10 cellular contexts compared by ENCODE assay signal in the genomic region with DNA sequence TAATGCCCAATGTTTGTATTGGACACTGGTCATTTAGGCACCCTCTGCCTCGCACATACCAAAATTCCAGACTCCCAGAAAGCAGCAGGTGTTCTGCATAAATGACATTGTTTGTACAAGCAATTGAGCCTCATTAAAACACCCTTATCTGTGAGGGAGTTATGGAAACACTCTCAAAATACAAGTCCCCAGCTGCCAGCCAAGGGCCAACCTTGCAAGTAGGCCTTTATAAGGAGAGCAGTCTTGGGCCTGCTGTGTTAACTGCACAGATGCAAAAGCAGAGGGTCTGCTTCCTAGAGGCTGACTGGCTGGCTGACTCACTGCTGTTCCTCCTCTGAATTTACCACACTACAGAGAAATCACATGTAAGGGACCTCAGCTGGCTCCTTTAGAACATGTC.
A peak's percentile ranks its signal among the peaks of the same experiment; 100 is the strongest.
DNase-seq lines count a peak whose midpoint lies in the region; ATAC-seq and TF ChIP-seq lines count a peak whose summit lies in the region.
"Had no signal": no experiment of that assay in that cellular context is flagged by ENCODE, and none has a peak within 500 bp of the region (broad histone marks: within the 10 kb centered on the region; RNA-seq: fewer than 3 reads in every experiment).

No MANE protein-coding gene starts in this region.

- H3K4me3 ChIP-seq in PC-9 = no peak overlapping the region
- H3K4me3 ChIP-seq: skin epidermis had no signal

- H3K9me3 ChIP-seq in PC-9 (ENCODE audit: insufficient read depth, low read depth) = no peaks in the 10 kb centered on the region

- peaks cover 3% of the 10 kb centered on the region for H3K9me3 Mint-ChIP-seq in nephron

- H3F3A ChIP-seq in PC-9 (ENCODE audit: insufficient read depth, low read depth) = no peaks in the 10 kb centered on the region

- no peak for ATAC-seq in GM21515 (IDR thresholded peaks at IDR 0.05; ENCODE audit: unreplicated experiment)
- ATAC-seq: esophagus mucosa had no signal

- no peaks in the 10 kb centered on the region for H3K79me2 ChIP-seq in PC-9 (ENCODE audit: low read depth)

- intact Hi-C loops in PC-9 (cut with micrococcal nuclease; ENCODE audit: unreplicated experiment) = no loop called here

- POLR2A ChIA-PET in PC-9 (lab: Charles Lee; ENCODE audit: unreplicated experiment) = no interaction called here

- H2AFZ ChIP-seq in PC-9 = no peak overlapping the region

- H3K27ac ChIP-seq in PC-9 = no peak overlapping the region
- H3K27ac ChIP-seq: skin epidermis had no signal

- H3K27me3 ChIP-seq in PC-9 (ENCODE audit: insufficient read depth, low read depth) = no peaks in the 10 kb centered on the region

- H3K36me3 Mint-ChIP-seq in nephron (ENCODE audit: low read depth) = no peaks in the 10 kb centered on the region

- no peak overlapping the region for H3K4me2 ChIP-seq in PC-9

- no peaks in the 10 kb centered on the region for H3K9me2 ChIP-seq in PC-9 (ENCODE audit: insufficient read depth)

- H3K27me3 Mint-ChIP-seq in nephron (ENCODE audit: low read depth) = no peaks in the 10 kb centered on the region

- H3K4me3 Mint-ChIP-seq in nephron = no peak overlapping the region

- BruUV-seq in PC-9 (replicated peaks; lab: Mats Ljungman, UMichigan) = no TSS peak

- H3K27ac Mint-ChIP-seq in nephron = peak overlapping the region; percentile 15 to 96 (median 95)

- H3K4me1 Mint-ChIP-seq in nephron = peaks cover 22% of the 10 kb centered on the region

- CTCF ChIA-PET in PC-9 (lab: Charles Lee) = no interaction called here

- H3K4me1 ChIP-seq in PC-9 (replicated peaks; ENCODE audit: insufficient read depth) = no peaks in the 10 kb centered on the region

- H3K36me3 ChIP-seq in PC-9 (ENCODE audit: low read depth) = no peaks in the 10 kb centered on the region

- TF ChIP-seq CTCF in nephron (IDR thresholded peaks at IDR 0.05; ENCODE audit: unreplicated experiment in 3 of 3) (no peak), PC-9 (conservative IDR thresholded peaks at IDR 0.05) (no peak)

- no peaks in the 10 kb centered on the region for H4K20me1 ChIP-seq in PC-9 (ENCODE audit: insufficient read depth)

- DNase-seq in DMS53 treated with DMSO at 0.1 percent for 48 hours (lab: John Stamatoyannopoulos, UW; ENCODE audit: unreplicated experiment) (peak; percentile 68), NCI-H2029 (lab: John Stamatoyannopoulos, UW) (peak; percentile 98), SHP77 treated with DMSO at 0.1 percent for 48 hours (lab: John Stamatoyannopoulos, UW) (peak; percentile 92), PC-9 (no peak), NCI-H1694 (lab: John Stamatoyannopoulos, UW) (no peak)
- no peak for DNase-seq in activated CD4-positive, alpha-beta T cell treated with anti-CD3 and anti-CD28 coated beads, Interleukin-2, amount 50 U/mL, for 4 hours

Comparison
In these comparisons a context has a peak if more than half of its experiments do, and no peak if none do; other contexts are left out.
1. DNase-seq: peak in DMS53 treated with DMSO at 0.1 percent for 48 hours (single experiment), NCI-H2029 (single experiment) and SHP77 treated with DMSO at 0.1 percent for 48 hours (single experiment); none in PC-9 (0 of 2), NCI-H1694 (single experiment) and activated CD4-positive, alpha-beta T cell treated with anti-CD3 and anti-CD28 coated beads, Interleukin-2, amount 50 U/mL, for 4 hours (0 of 2).